8 cellular contexts compared by ENCODE assay signal in genomic region chr11:95923730-95924413, GRCh38. TPM values are rescaled to one million over a fixed set of nuclear protein-coding genes. Genes with fewer than 3 reads are reported as not detected.
A peak's percentile ranks its signal among the peaks of the same experiment; 100 is the strongest.
DNase-seq lines count a peak whose midpoint lies in the region; ATAC-seq and TF ChIP-seq lines count a peak whose summit lies in the region.

Gene MTMR2, minus strand, starts transcription at chr11:95924107. Its CDS starts 153 bp downstream, at chr11:95923954.

- H3K4me3 ChIP-seq in ectodermal cell (ENCODE audit: insufficient read depth, low read depth, low read length) (peak within 1 kb of the TSS; percentile 93), lower lobe of right lung (peak within 1 kb of the TSS; percentile 80)

- H3K27me3 Mint-ChIP-seq in activated CD4-positive, alpha-beta memory T cell treated with anti-CD3 and anti-CD28 coated beads, Interleukin-2, amount 10 ng/mL, durations not matched to agents 7 days and 5 days, result no peaks in the 10 kb centered on the region

- peaks cover 7% of the 10 kb centered on the region for H3K36me3 Mint-ChIP-seq in activated CD4-positive, alpha-beta memory T cell treated with anti-CD3 and anti-CD28 coated beads, Interleukin-2, amount 10 ng/mL, durations not matched to agents 7 days and 5 days (ENCODE audit: low read depth)

- no peaks in the 10 kb centered on the region for H3K4me1 ChIP-seq in ectodermal cell (ENCODE audit: control insufficient read depth, insufficient read depth, low read length)
- peaks cover 29% of the 10 kb centered on the region for H3K4me1 ChIP-seq in lower lobe of right lung

- CTCF ChIA-PET in activated CD4-positive, alpha-beta memory T cell treated with anti-CD3 and anti-CD28 coated beads, Interleukin-2, amount 10 ng/mL, durations not matched to agents 7 days and 5 days (lab: Charles Lee), result interaction anchor here (0.6 to 1.2 kb wide), 2 partner anchors 13 to 470 kb away, joined by 3 to 4 read pairs; no protein-coding TSS in a partner anchor

- 0% methylated on average over 49 of the region's 49 CpGs for WGBS in ectodermal cell, 2 experiments

- H3K4me3 Mint-ChIP-seq in activated CD4-positive, alpha-beta memory T cell treated with anti-CD3 and anti-CD28 coated beads, Interleukin-2, amount 10 ng/mL, durations not matched to agents 7 days and 5 days, result peak within 1 kb of the TSS; percentile 97

- no peaks in the 10 kb centered on the region for H3K9me3 ChIP-seq in ectodermal cell (ENCODE audit: control insufficient read depth, low read length)
- no peaks in the 10 kb centered on the region for H3K9me3 ChIP-seq in lower lobe of right lung

- DNase-seq in Ammon's horn (ENCODE audit: low spot score) (peak; percentile 84), NCI-H524 treated with DMSO at 0.1 percent for 48 hours (lab: John Stamatoyannopoulos, UW) (peak; percentile 25), lower lobe of right lung (peak; percentile 84)
- peak; percentile 58 for DNase-seq in activated CD4-positive, alpha-beta memory T cell treated with anti-CD3 and anti-CD28 coated beads, Interleukin-2, amount 10 ng/mL, durations not matched to agents 7 days and 5 days
- DNase-seq in stimulated activated CD4-positive, alpha-beta T cell treated with anti-CD3 and anti-CD28 coated beads, TNF-alpha, amount 100 ng/mL, for 24 hours (ENCODE audit: low read depth in 3 of 3), result peak; percentile 19 to 51 (median 31)

- no peaks in the 10 kb centered on the region for H3K9me3 Mint-ChIP-seq in activated CD4-positive, alpha-beta memory T cell treated with anti-CD3 and anti-CD28 coated beads, Interleukin-2, amount 10 ng/mL, durations not matched to agents 7 days and 5 days

- intact Hi-C loops in lower lobe of right lung (cut with DNase I), result no loop called here

- peaks cover 25% of the 10 kb centered on the region for H3K4me1 Mint-ChIP-seq in activated CD4-positive, alpha-beta memory T cell treated with anti-CD3 and anti-CD28 coated beads, Interleukin-2, amount 10 ng/mL, durations not matched to agents 7 days and 5 days

- H3K27me3 ChIP-seq in ectodermal cell (ENCODE audit: control insufficient read depth, insufficient read depth, low read length, poor library complexity, severe bottlenecking) (no peaks in the 10 kb centered on the region), lower lobe of right lung (ENCODE audit: low read depth) (no peaks in the 10 kb centered on the region)

- H3K27ac ChIP-seq in ectodermal cell (ENCODE audit: insufficient read depth, low read depth, low read length, poor library complexity, severe bottlenecking) (peak within 1 kb of the TSS; percentile 90), lower lobe of right lung (peak within 1 kb of the TSS; percentile 95)

- no peaks in the 10 kb centered on the region for H3K36me3 ChIP-seq in ectodermal cell (ENCODE audit: control insufficient read depth, insufficient read depth, low read length)
- no peaks in the 10 kb centered on the region for H3K36me3 ChIP-seq in lower lobe of right lung

- TF ChIP-seq CTCF in lower lobe of right lung (IDR thresholded peaks at IDR 0.05), result no peak

- peak within 1 kb of the TSS; percentile 77 for H3K27ac Mint-ChIP-seq in activated CD4-positive, alpha-beta memory T cell treated with anti-CD3 and anti-CD28 coated beads, Interleukin-2, amount 10 ng/mL, durations not matched to agents 7 days and 5 days

- POLR2A ChIA-PET in activated CD4-positive, alpha-beta memory T cell treated with anti-CD3 and anti-CD28 coated beads, Interleukin-2, amount 10 ng/mL, durations not matched to agents 7 days and 5 days (lab: Charles Lee), result interaction anchor here (1.2 to 1.3 kb wide), 3 partner anchors 19 to 134 kb away, joined by 3 to 4 read pairs (median 4); partner anchors contain the start of genes CEP57 and FAM76B

- peak; percentile 100 for ATAC-seq in GM18909 (IDR thresholded peaks at IDR 0.05; ENCODE audit: poor library complexity, unreplicated experiment)
- peak; percentile 99 for ATAC-seq in HG03139 (IDR thresholded peaks at IDR 0.05; ENCODE audit: unreplicated experiment)
- peak; percentile 99 for ATAC-seq in lower lobe of right lung

RNA-seq across cellular contexts. Expression of gene MTMR2, which starts in this region (rescaled TPM):
- 10 to 100 TPM; 16.1 to 19.0 TPM for total RNA-seq in activated CD4-positive, alpha-beta memory T cell treated with anti-CD3 and anti-CD28 coated beads, Interleukin-2, amount 10 ng/mL, durations not matched to agents 7 days and 5 days
- polyA plus RNA-seq in ectodermal cell (2013, experiment 1 of 4), result 61.0 TPM
- polyA plus RNA-seq in ectodermal cell (2013, experiment 2 of 4), result 69.3 TPM
- polyA plus RNA-seq in ectodermal cell (2013, experiment 3 of 4), result 49.5 TPM
- polyA plus RNA-seq in ectodermal cell (2013, experiment 4 of 4), result 56.7 TPM
- total RNA-seq in lower lobe of right lung, result 24.9 TPM

Comparison
In these comparisons a context has a peak if more than half of its experiments do, and no peak if none do; other contexts are left out.
1. Peak in every context shown above with its lines: DNase-seq, ATAC-seq, H3K4me3 ChIP-seq and H3K27ac ChIP-seq.
2. DNase-seq: peak in every context shown above with its lines; median percentile 84 in Ammon's horn; 84 in lower lobe of right lung; 58 in activated CD4-positive, alpha-beta memory T cell treated with anti-CD3 and anti-CD28 coated beads, Interleukin-2, amount 10 ng/mL, durations not matched to agents 7 days and 5 days; 31 in stimulated activated CD4-positive, alpha-beta T cell treated with anti-CD3 and anti-CD28 coated beads, TNF-alpha, amount 100 ng/mL, for 24 hours; 25 in NCI-H524 treated with DMSO at 0.1 percent for 48 hours.